In the genomic region with DNA sequence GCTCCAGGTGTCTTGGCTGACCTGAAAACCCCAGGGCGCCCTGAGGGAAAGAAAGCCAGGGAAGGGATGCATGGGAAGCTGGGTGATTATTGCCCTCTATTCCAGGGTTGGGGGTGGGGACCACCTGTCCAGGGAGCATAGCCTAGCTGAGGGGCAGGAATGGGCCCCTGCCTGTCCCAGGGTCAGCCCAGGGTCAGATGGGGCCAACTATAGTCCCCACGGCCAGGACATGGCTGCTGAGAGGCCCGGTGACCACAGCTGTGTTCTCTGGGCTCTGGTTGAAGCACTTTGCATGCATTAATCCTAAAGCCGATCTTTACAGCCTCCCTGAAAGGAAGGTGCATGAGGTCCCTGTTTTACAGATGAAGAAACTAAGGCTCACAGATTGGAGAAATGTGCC, we compare ENCODE assay signal across 13 cellular contexts.
"Had no signal": no experiment of that assay in that cellular context is flagged by ENCODE, and none has a peak within 500 bp of the region (broad histone marks: within the 10 kb centered on the region; RNA-seq: fewer than 3 reads in every experiment).

No MANE protein-coding gene starts in this region.

- H3K27ac Mint-ChIP-seq: stimulated activated naive CD8-positive, alpha-beta T cell treated with anti-CD3 and anti-CD28 coated beads, Interleukin-15, amount 100 ng/mL, for 72 hours; T-helper 2 cell treated with Interferon-gamma antibody and Interleukin-4, amounts not matched to agents 5 μg/mL and 100 μg/mL, for 36 hours had no signal

- H3K27ac ChIP-seq: foreskin keratinocyte, psoas muscle, testis had no signal

- H3K27me3 ChIP-seq: esophagus squamous epithelium, foreskin keratinocyte, testis had no signal

- H3K4me3 ChIP-seq: esophagus squamous epithelium, psoas muscle, testis had no signal

- H3K4me1 ChIP-seq: foreskin keratinocyte, psoas muscle had no signal

- H3K36me3 ChIP-seq: esophagus squamous epithelium had no signal

- H3K9me3 Mint-ChIP-seq: nephron progenitor cell; stimulated activated naive CD8-positive, alpha-beta T cell treated with anti-CD3 and anti-CD28 coated beads, Interleukin-15, amount 100 ng/mL, for 72 hours; T-helper 2 cell treated with Interferon-gamma antibody and Interleukin-4, amounts not matched to agents 5 μg/mL and 100 μg/mL, for 36 hours had no signal

- FAIRE-seq: astrocyte had no signal

- H3K27me3 Mint-ChIP-seq: stimulated activated naive CD8-positive, alpha-beta T cell treated with anti-CD3 and anti-CD28 coated beads, Interleukin-15, amount 100 ng/mL, for 72 hours had no signal

- DNase-seq: activated CD4-positive, alpha-beta T cell treated with anti-CD3 and anti-CD28 coated beads, Interleukin-2, amount 50 U/mL, for 4 hours; activated CD8-positive, alpha-beta memory T cell treated with anti-CD3 and anti-CD28 coated beads, Interleukin-2, amount 50 U/mL, for 4 hours; activated naive CD4-positive, alpha-beta T cell; esophagus squamous epithelium; foreskin keratinocyte; mammary epithelial cell; nephron progenitor cell; psoas muscle; stimulated activated CD4-positive, alpha-beta T cell treated with anti-CD3 and anti-CD28 coated beads, Interleukin-4, amount 100 ng/mL, for 1 hour; stimulated activated naive CD8-positive, alpha-beta T cell treated with anti-CD3 and anti-CD28 coated beads, Interleukin-15, amount 100 ng/mL, for 72 hours; testis had no signal

- H3K4me3 Mint-ChIP-seq: nephron progenitor cell; T-helper 2 cell treated with Interferon-gamma antibody and Interleukin-4, amounts not matched to agents 5 μg/mL and 100 μg/mL, for 36 hours had no signal

- H3K9me3 ChIP-seq: esophagus squamous epithelium, psoas muscle, testis had no signal
